Comparison of ENCODE assay signal across 8 cellular contexts in genomic region chr15:40782609-40783227, GRCh38. TPM values are rescaled to one million over a fixed set of nuclear protein-coding genes. Genes with fewer than 3 reads are reported as not detected.
DNase-seq lines count a peak whose midpoint lies in the region; ATAC-seq and TF ChIP-seq lines count a peak whose summit lies in the region.

No MANE protein-coding gene starts in this region.

- ATAC-seq in GM21529 (IDR thresholded peaks at IDR 0.05; ENCODE audit: unreplicated experiment) (peak; percentile 79), GM21576 (IDR thresholded peaks at IDR 0.05; ENCODE audit: unreplicated experiment) (no peak)
- ATAC-seq in stimulated activated naive B cell treated with anti-CD40 and anti-IgM and Interleukin-4, amounts not matched to agents 10 μg/mL and 1 μg/mL and 100 μg/mL, for 72 hours (replicated peaks), result peak; percentile 99 to 100

- no TSS peak for BruUV-seq in Caco-2 (replicated peaks; lab: Mats Ljungman, UMichigan)
- BruUV-seq in mammary epithelial cell (replicated peaks; lab: Mats Ljungman, UMichigan), result no TSS peak

- CTCF ChIA-PET in Caco-2 (lab: Charles Lee), result interaction anchor here (0.7 to 2.0 kb wide), 14 partner anchors 9 to 112 kb away, joined by 3 to 21 read pairs (median 4); partner anchors contain the start of genes DNAJC17, GCHFR, RAD51 and SPINT1
- CTCF ChIA-PET in mammary epithelial cell (lab: Charles Lee; ENCODE audit: low non-redundant PET), result interaction anchor here (0.5 to 1.5 kb wide), 7 partner anchors 24 to 332 kb away, joined by 3 to 15 read pairs (median 4); partner anchors contain the start of genes DNAJC17, SPINT1 and ZFYVE19

- H3K4me3 Mint-ChIP-seq in Caco-2 (ENCODE audit: unreplicated experiment), result no peak overlapping the region
- H3K4me3 Mint-ChIP-seq in stimulated activated naive B cell treated with anti-CD40 and anti-IgM and Interleukin-4, amounts not matched to agents 10 μg/mL and 1 μg/mL and 100 μg/mL, for 72 hours, result no peak overlapping the region

- no peak overlapping the region for H4K8ac ChIP-seq in mesendoderm (ENCODE audit: low read depth, low read length)

- H2BK5ac ChIP-seq in mesendoderm (ENCODE audit: low read length), result no peak overlapping the region

- H3K79me1 ChIP-seq in mesendoderm (ENCODE audit: low read length), result peaks cover 5% of the 10 kb centered on the region

- H3K27me3 ChIP-seq in Caco-2 (replicated peaks; ENCODE audit: control insufficient read depth, insufficient read depth, low read length) (no peaks in the 10 kb centered on the region), mammary epithelial cell (ENCODE audit: insufficient read depth, low read length) (no peaks in the 10 kb centered on the region), mesendoderm (ENCODE audit: insufficient read depth, low read length, poor library complexity) (no peaks in the 10 kb centered on the region)

- intact Hi-C loops in Caco-2 (cut with micrococcal nuclease; ENCODE audit: unreplicated experiment) (loop anchor here (1.0 to 10.0 kb wide), 5 partner anchors 36 to 188 kb away; partner anchors contain the start of genes KNL1 and VPS18), mammary epithelial cell (cut with micrococcal nuclease) (loop anchor here (1.0 to 5.0 kb wide), 3 partner anchors 36 to 103 kb away; no protein-coding TSS in a partner anchor)

- no peak overlapping the region for H3K23ac ChIP-seq in mesendoderm (ENCODE audit: low read length)

- H4K5ac ChIP-seq in mesendoderm (ENCODE audit: low read length), result no peak overlapping the region

- no peak overlapping the region for H2BK120ac ChIP-seq in mesendoderm (ENCODE audit: low read depth, low read length)

- H3K9ac ChIP-seq in mammary epithelial cell (ENCODE audit: insufficient read depth, low read length) (no peak overlapping the region), mesendoderm (ENCODE audit: low read length) (no peak overlapping the region)

- no peak overlapping the region for H3K56ac ChIP-seq in mesendoderm (ENCODE audit: low read length)

- H3K36me3 Mint-ChIP-seq in Caco-2 (ENCODE audit: insufficient read depth, unreplicated experiment), result peaks cover 7% of the 10 kb centered on the region
- H3K36me3 Mint-ChIP-seq in stimulated activated naive B cell treated with anti-CD40 and anti-IgM and Interleukin-4, amounts not matched to agents 10 μg/mL and 1 μg/mL and 100 μg/mL, for 72 hours, result peaks cover 0 to 12% of the 10 kb centered on the region in 2 donors

- DNase-seq in Caco-2 (peak; percentile 76 to 88), NCI-H146 treated with DMSO at 0.1 percent for 48 hours (lab: John Stamatoyannopoulos, UW; ENCODE audit: unreplicated experiment) (peak; percentile 34), UCSD-AML1 (lab: John Stamatoyannopoulos, UW; ENCODE audit: unreplicated experiment) (peak; percentile 72), mammary epithelial cell (peak; percentile 67), mesendoderm (peak; percentile 73)
- peak; percentile 68 for DNase-seq in stimulated activated naive B cell treated with anti-CD40 and anti-IgM and Interleukin-4, amounts not matched to agents 10 μg/mL and 1 μg/mL and 100 μg/mL, for 72 hours

- no peak overlapping the region for H3K4ac ChIP-seq in mesendoderm (ENCODE audit: low read depth, low read length)

- no peaks in the 10 kb centered on the region for H4K20me1 ChIP-seq in mammary epithelial cell (ENCODE audit: insufficient read depth, low read length)

- no peak overlapping the region for H3K18ac ChIP-seq in mesendoderm (ENCODE audit: low read length)

- H3K4me1 ChIP-seq in Caco-2 (peaks cover 9% of the 10 kb centered on the region), mammary epithelial cell (ENCODE audit: insufficient read depth, low read length) (peaks cover 25% of the 10 kb centered on the region), mesendoderm (ENCODE audit: control insufficient read depth, low read depth, low read length) (peaks cover 14% of the 10 kb centered on the region)

- peak; percentile 81 to 89 for TF ChIP-seq CTCF in Caco-2 (IDR thresholded peaks at IDR 0.05; ENCODE audit: insufficient read depth in 1 of 2, low read depth in 1 of 2, low read length in 1 of 2, severe bottlenecking in 1 of 2, unreplicated experiment in 1 of 2)
- TF ChIP-seq CTCF in mammary epithelial cell (conservative IDR thresholded peaks at IDR 0.05 in 1 of 2, IDR thresholded peaks at IDR 0.05 in 1 of 2; ENCODE audit: extremely low read depth in 1 of 2, insufficient read depth in 1 of 2, low read depth in 1 of 2, low read length in 2 of 2), result peak; percentile 83 to 93

- POLR2A ChIA-PET in Caco-2 (lab: Charles Lee), result interaction anchor here (0.6 to 0.7 kb wide), 2 partner anchors 36 to 411 kb away, joined by 3 read pairs; no protein-coding TSS in a partner anchor

- no peaks in the 10 kb centered on the region for H3K36me3 ChIP-seq in Caco-2 (ENCODE audit: control insufficient read depth, insufficient read depth, low read length)
- no peaks in the 10 kb centered on the region for H3K36me3 ChIP-seq in mammary epithelial cell (ENCODE audit: insufficient read depth, low read length)
- H3K36me3 ChIP-seq in mesendoderm (ENCODE audit: control insufficient read depth, insufficient read depth, low read length), result no peaks in the 10 kb centered on the region

- peaks cover 19% of the 10 kb centered on the region for H3K79me2 ChIP-seq in mammary epithelial cell (ENCODE audit: insufficient read depth, low read length)
- no peaks in the 10 kb centered on the region for H3K79me2 ChIP-seq in mesendoderm (ENCODE audit: control insufficient read depth, insufficient read depth, low read length)

- no peak overlapping the region for H2BK15ac ChIP-seq in mesendoderm (replicated peaks; ENCODE audit: low read depth)

- H3K4me2 ChIP-seq in mammary epithelial cell (ENCODE audit: insufficient read depth, low read depth, low read length) (no peak overlapping the region), mesendoderm (ENCODE audit: low read length) (no peak overlapping the region)

- H3K27ac ChIP-seq in mammary epithelial cell (ENCODE audit: insufficient read depth, low read depth, low read length), result no peak overlapping the region
- H3K27ac ChIP-seq in mesendoderm (ENCODE audit: low read depth, low read length), result no peak overlapping the region

- no peak overlapping the region for H2AK5ac ChIP-seq in mesendoderm (ENCODE audit: low read length)

- peaks cover 9% of the 10 kb centered on the region for H3K4me1 Mint-ChIP-seq in Caco-2 (ENCODE audit: low read depth, unreplicated experiment)
- peaks cover 12 to 15% of the 10 kb centered on the region in 2 donors for H3K4me1 Mint-ChIP-seq in stimulated activated naive B cell treated with anti-CD40 and anti-IgM and Interleukin-4, amounts not matched to agents 10 μg/mL and 1 μg/mL and 100 μg/mL, for 72 hours

- dilution Hi-C loops in mammary epithelial cell (cut with HindIII; ENCODE audit: low sequenced_read_pairs), result no loop called here

- no peaks in the 10 kb centered on the region for H3K9me3 ChIP-seq in Caco-2
- H3K9me3 ChIP-seq in mammary epithelial cell (replicated peaks; ENCODE audit: insufficient read depth, low read length), result no peaks in the 10 kb centered on the region

- in situ Hi-C loops in mammary epithelial cell (cut with MboI; ENCODE audit: low sequenced_read_pairs in 2 of 2), result no loop called here

- no peak overlapping the region for H3K27ac Mint-ChIP-seq in Caco-2 (ENCODE audit: unreplicated experiment)
- H3K27ac Mint-ChIP-seq in stimulated activated naive B cell treated with anti-CD40 and anti-IgM and Interleukin-4, amounts not matched to agents 10 μg/mL and 1 μg/mL and 100 μg/mL, for 72 hours, result no peak overlapping the region

- 45% methylated on average over 5 of the region's 8 CpGs for WGBS in mammary epithelial cell (ENCODE audit: low coverage, missing lambda C conversion rate)
- WGBS in mesendoderm (ENCODE audit: extremely low coverage, insufficient coverage, low lambda C conversion rate), result no CpG with 5 or more reads among the region's 8 CpGs

- no peaks in the 10 kb centered on the region for H3K9me3 Mint-ChIP-seq in Caco-2 (ENCODE audit: unreplicated experiment)
- H3K9me3 Mint-ChIP-seq in stimulated activated naive B cell treated with anti-CD40 and anti-IgM and Interleukin-4, amounts not matched to agents 10 μg/mL and 1 μg/mL and 100 μg/mL, for 72 hours, result no peaks in the 10 kb centered on the region

- no peaks in the 10 kb centered on the region for H3K27me3 Mint-ChIP-seq in Caco-2 (ENCODE audit: insufficient read depth, unreplicated experiment)
- H3K27me3 Mint-ChIP-seq in stimulated activated naive B cell treated with anti-CD40 and anti-IgM and Interleukin-4, amounts not matched to agents 10 μg/mL and 1 μg/mL and 100 μg/mL, for 72 hours, result no peaks in the 10 kb centered on the region

- H3K4me3 ChIP-seq in Caco-2 (ENCODE audit: low read depth, low read length) (no peak overlapping the region), mammary epithelial cell (replicated peaks in 1 of 3; ENCODE audit: insufficient read depth in 1 of 3, low read depth in 2 of 3, low read length in 3 of 3) (no peak overlapping the region), mesendoderm (ENCODE audit: low read length) (no peak overlapping the region)

- no peak overlapping the region for H2AFZ ChIP-seq in mammary epithelial cell (ENCODE audit: low read depth, low read length)

RNA-seq across cellular contexts. Expression of gene C15orf62, which starts 12.9 kb away (rescaled TPM):
- total RNA-seq in Caco-2 (2022), result 0.91 and 1.3 TPM in 2 replicates
- total RNA-seq in mammary epithelial cell, result under 1 TPM in 1 of 2 donors, not detected in 1; 0.21 TPM
- 0.05 TPM for polyA plus RNA-seq in mammary epithelial cell
- polyA minus RNA-seq in mammary epithelial cell, result not detected
- polyA plus RNA-seq in mesendoderm (2013, experiment 1 of 2), result 0.07 TPM
- polyA plus RNA-seq in mesendoderm (2013, experiment 2 of 2), result 0.15 TPM

RNA-seq across cellular contexts. Expression of gene GCHFR, which starts 18.9 kb away (rescaled TPM):
- total RNA-seq in Caco-2 (2022), result 54.4 and 59.2 TPM in 2 replicates
- total RNA-seq in mammary epithelial cell, result 1 to 10 TPM; 1.0 to 1.2 TPM
- polyA plus RNA-seq in mammary epithelial cell, result 1.3 TPM
- not detected for polyA minus RNA-seq in mammary epithelial cell
- 14.0 TPM for polyA plus RNA-seq in mesendoderm (2013, experiment 1 of 2)
- polyA plus RNA-seq in mesendoderm (2013, experiment 2 of 2), result 13.5 TPM

RNA-seq across cellular contexts. Expression of gene ZFYVE19, which starts 24.2 kb away (rescaled TPM):
- total RNA-seq in Caco-2 (2022), result 26.7 and 26.9 TPM in 2 replicates
- total RNA-seq in mammary epithelial cell, result 10 to 100 TPM; 20.2 to 21.2 TPM
- polyA plus RNA-seq in mammary epithelial cell, result 36.6 TPM
- polyA minus RNA-seq in mammary epithelial cell, result 40.3 TPM
- 6.6 TPM for polyA plus RNA-seq in mesendoderm (2013, experiment 1 of 2)
- polyA plus RNA-seq in mesendoderm (2013, experiment 2 of 2), result 7.2 TPM

RNA-seq across cellular contexts. Expression of gene DNAJC17, which starts 24.6 kb away (rescaled TPM):
- total RNA-seq in Caco-2 (2022) (26.3 and 30.1 TPM in 2 replicates), mammary epithelial cell (10 to 100 TPM; 12.0 to 40.9 TPM)
- polyA plus RNA-seq in mammary epithelial cell, result 48.4 TPM
- polyA minus RNA-seq in mammary epithelial cell, result 31.5 TPM
- 52.5 TPM for polyA plus RNA-seq in mesendoderm (2013, experiment 1 of 2)
- polyA plus RNA-seq in mesendoderm (2013, experiment 2 of 2), result 49.3 TPM

RNA-seq across cellular contexts. Expression of gene RMDN3, which starts 27.7 kb away (rescaled TPM):
- total RNA-seq in Caco-2 (2022), result 46.3 and 48.0 TPM in 2 replicates
- 10 to 100 TPM; 18.2 to 34.5 TPM for total RNA-seq in mammary epithelial cell
- 18.9 TPM for polyA plus RNA-seq in mammary epithelial cell
- 12.1 TPM for polyA minus RNA-seq in mammary epithelial cell
- polyA plus RNA-seq in mesendoderm (2013, experiment 1 of 2), result 15.9 TPM
- 15.9 TPM for polyA plus RNA-seq in mesendoderm (2013, experiment 2 of 2)

Comparison
In these comparisons a context has a peak if more than half of its experiments do, and no peak if none do; other contexts are left out.
1. RNA of gene GCHFR, which starts 18.9 kb away (total RNA-seq): 54.4 to 59.2 TPM in Caco-2; 1.0 to 1.2 TPM in mammary epithelial cell; every median in the first group is over 10 times any median in the second.
2. Peak in every context shown above with its lines, with median percentiles within 50 percentile points of each other: DNase-seq.